In the genomic region with DNA sequence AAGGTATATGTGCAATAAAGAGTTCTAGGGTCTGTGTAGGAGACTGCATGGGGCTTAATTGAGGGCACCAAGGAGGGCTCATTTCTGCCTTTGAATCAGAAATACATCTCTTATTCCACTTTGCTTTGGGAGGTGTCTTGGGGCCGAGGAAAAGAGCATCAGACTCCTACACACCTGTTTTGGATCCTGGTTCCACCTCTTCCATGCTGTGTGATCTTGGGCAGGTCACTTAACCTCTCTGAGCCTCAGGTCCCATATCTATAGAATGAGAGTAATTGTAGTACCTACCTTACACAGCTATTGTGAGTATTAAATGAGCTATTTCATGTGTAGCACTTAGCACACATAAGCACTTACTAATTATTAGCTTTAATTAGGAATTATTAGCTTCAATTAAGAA, we compare ENCODE assay signal across 3 cellular contexts.
TF ChIP-seq lines count a peak whose summit lies in the region.

No MANE protein-coding gene starts in this region.

TF ChIP-seq in IMR-90, 13 proteins besides CTCF, POLR2A, EP300 and RAD21:
- TF ChIP-seq FOS (IDR thresholded peaks at IDR 0.05; ENCODE audit: low read depth, low read length) (no peak), CHD1 (IDR thresholded peaks at IDR 0.05; ENCODE audit: low read depth, low read length) (no peak), MAFK (IDR thresholded peaks at IDR 0.05; ENCODE audit: low read depth, low read length) (no peak), RFX5 (IDR thresholded peaks at IDR 0.05; ENCODE audit: low read depth, low read length) (no peak), NFE2L2 (IDR thresholded peaks at IDR 0.05; ENCODE audit: low read depth, low read length) (no peak), CEBPB (IDR thresholded peaks at IDR 0.05; ENCODE audit: low read depth, low read length) (no peak), BHLHE40 (IDR thresholded peaks at IDR 0.05; ENCODE audit: low read depth, low read length) (no peak), MXI1 (IDR thresholded peaks at IDR 0.05; ENCODE audit: borderline replicate concordance, low read depth, low read length) (no peak), RCOR1 (IDR thresholded peaks at IDR 0.05; ENCODE audit: insufficient replicate concordance, low read length) (no peak), MAZ (IDR thresholded peaks at IDR 0.05; ENCODE audit: borderline replicate concordance, low read depth, low read length) (no peak), SMC3 (IDR thresholded peaks at IDR 0.05; ENCODE audit: low read depth, low read length) (no peak)
- TF ChIP-seq, protein P1, sequence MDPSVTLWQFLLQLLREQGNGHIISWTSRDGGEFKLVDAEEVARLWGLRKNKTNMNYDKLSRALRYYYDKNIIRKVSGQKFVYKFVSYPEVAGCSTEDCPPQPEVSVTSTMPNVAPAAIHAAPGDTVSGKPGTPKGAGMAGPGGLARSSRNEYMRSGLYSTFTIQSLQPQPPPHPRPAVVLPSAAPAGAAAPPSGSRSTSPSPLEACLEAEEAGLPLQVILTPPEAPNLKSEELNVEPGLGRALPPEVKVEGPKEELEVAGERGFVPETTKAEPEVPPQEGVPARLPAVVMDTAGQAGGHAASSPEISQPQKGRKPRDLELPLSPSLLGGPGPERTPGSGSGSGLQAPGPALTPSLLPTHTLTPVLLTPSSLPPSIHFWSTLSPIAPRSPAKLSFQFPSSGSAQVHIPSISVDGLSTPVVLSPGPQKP (IDR thresholded peaks at IDR 0.05; ENCODE audit: borderline replicate concordance, low read depth, low read length) = no peak
- TF ChIP-seq, protein P2, sequence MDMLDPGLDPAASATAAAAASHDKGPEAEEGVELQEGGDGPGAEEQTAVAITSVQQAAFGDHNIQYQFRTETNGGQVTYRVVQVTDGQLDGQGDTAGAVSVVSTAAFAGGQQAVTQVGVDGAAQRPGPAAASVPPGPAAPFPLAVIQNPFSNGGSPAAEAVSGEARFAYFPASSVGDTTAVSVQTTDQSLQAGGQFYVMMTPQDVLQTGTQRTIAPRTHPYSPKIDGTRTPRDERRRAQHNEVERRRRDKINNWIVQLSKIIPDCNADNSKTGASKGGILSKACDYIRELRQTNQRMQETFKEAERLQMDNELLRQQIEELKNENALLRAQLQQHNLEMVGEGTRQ (IDR thresholded peaks at IDR 0.05; ENCODE audit: low read depth, low read length) = no peak

TF ChIP-seq in H1, 55 proteins besides CTCF, POLR2A, EP300 and RAD21:
- TF ChIP-seq RBBP5 (IDR thresholded peaks at IDR 0.05; ENCODE audit: borderline replicate concordance, low read depth, low read length) (no peak), HDAC2 (IDR thresholded peaks at IDR 0.05; ENCODE audit: borderline replicate concordance in 1 of 2, low read depth in 2 of 2, low read length in 2 of 2) (no peak), KDM1A (IDR thresholded peaks at IDR 0.05; ENCODE audit: borderline replicate concordance, low read length) (peak; percentile 19; the same call in 1 of the 2 replicates), CEBPB (IDR thresholded peaks at IDR 0.05; ENCODE audit: low read depth, low read length) (no peak)

TF ChIP-seq in GM12891, 5 proteins besides CTCF, POLR2A, EP300 and RAD21:
- TF ChIP-seq SPI1 (IDR thresholded peaks at IDR 0.05; ENCODE audit: low read depth, low read length) (no peak), TAF1 (IDR thresholded peaks at IDR 0.05; ENCODE audit: low read depth, low read length) (no peak), POU2F2 (IDR thresholded peaks at IDR 0.05; ENCODE audit: low read depth, low read length) (no peak), PAX5 (IDR thresholded peaks at IDR 0.05; ENCODE audit: insufficient read depth, low read length, severe bottlenecking) (no peak), POLR2AphosphoS5 (IDR thresholded peaks at IDR 0.05; ENCODE audit: low read depth, low read length) (no peak)
TF ChIP-seq in GM12891: peak in this region for 0.
